In genomic region chr1:61642475-61643232, GRCh38 we compare ENCODE assay signal across 14 cellular contexts.
DNase-seq lines count a peak whose midpoint lies in the region; ATAC-seq and TF ChIP-seq lines count a peak whose summit lies in the region.
"Had no signal": no experiment of that assay in that cellular context is flagged by ENCODE, and none has a peak within 500 bp of the region (broad histone marks: within the 10 kb centered on the region; RNA-seq: fewer than 3 reads in every experiment).

No MANE protein-coding gene starts in this region.

- H3K9me3 Mint-ChIP-seq in WTC11: no peaks in the 10 kb centered on the region
- H3K9me3 Mint-ChIP-seq in nephron: no peaks in the 10 kb centered on the region
- H3K9me3 Mint-ChIP-seq: activated T-cell treated with anti-CD3 and anti-CD28 coated beads, Interleukin-2, amount 50 U/mL, for 72 hours; IgD-negative memory B cell had no signal

- no peaks in the 10 kb centered on the region for H3K36me3 ChIP-seq in vagina
- H3K36me3 ChIP-seq: BLaER1 treated with 17β-estradiol and CSF1 and Interleukin-3, amounts not matched to agents 10 nM and 100 nM; right atrium auricular region had no signal

- POLR2A ChIA-PET in WTC11 (lab: Charles Lee): interaction anchor here (1.1 kb wide), 1 partner anchor 54 kb away, joined by 4 read pairs; no protein-coding TSS in a partner anchor

- peaks cover 12% of the 10 kb centered on the region for H3K27me3 Mint-ChIP-seq in WTC11 (ENCODE audit: low read depth)
- H3K27me3 Mint-ChIP-seq in nephron (ENCODE audit: low read depth): peaks cover 7% of the 10 kb centered on the region

- intact Hi-C loops in vagina (cut with DNase I): loop anchor here (10.0 kb wide), 1 partner anchor 588 kb away; no protein-coding TSS in a partner anchor

- no peak overlapping the region for H3K4me3 ChIP-seq in vagina
- H3K4me3 ChIP-seq: mucosa of descending colon had no signal

- no peaks in the 10 kb centered on the region for H3K9me3 ChIP-seq in vagina
- H3K9me3 ChIP-seq: BLaER1 treated with 17β-estradiol and CSF1 and Interleukin-3, amounts not matched to agents 10 nM and 100 nM; mucosa of descending colon; right atrium auricular region; SK-N-SH had no signal

- DNase-seq in NCI-H2107 treated with DMSO at 0.1 percent for 48 hours (lab: John Stamatoyannopoulos, UW; ENCODE audit: unreplicated experiment) (peak; percentile 30), NCI-H2107 (lab: John Stamatoyannopoulos, UW) (no peak), NCI-H2029 (lab: John Stamatoyannopoulos, UW) (peak; percentile 62), WTC11 (ENCODE audit: low spot score) (peak; percentile 19), GOT3 (lab: John Stamatoyannopoulos, UW) (no peak), vagina (ENCODE audit: extremely low spot score in 2 of 2) (no peak)

- no peak overlapping the region for H3K27ac ChIP-seq in vagina
- H3K27ac ChIP-seq: BLaER1 treated with 17β-estradiol and CSF1 and Interleukin-3, amounts not matched to agents 10 nM and 100 nM had no signal

- peaks cover 32% of the 10 kb centered on the region for H3K4me1 Mint-ChIP-seq in WTC11
- H3K4me1 Mint-ChIP-seq in nephron: peaks cover 50% of the 10 kb centered on the region

- TF ChIP-seq POLR2A in vagina (IDR thresholded peaks at IDR 0.05): no peak

- H3K4me3 Mint-ChIP-seq in WTC11: no peak overlapping the region
- no peak overlapping the region for H3K4me3 Mint-ChIP-seq in nephron

- H3K4me1 ChIP-seq in vagina: peaks cover 24% of the 10 kb centered on the region

- H3K36me3 Mint-ChIP-seq in WTC11: no peaks in the 10 kb centered on the region
- H3K36me3 Mint-ChIP-seq in nephron (ENCODE audit: low read depth): no peaks in the 10 kb centered on the region
- H3K36me3 Mint-ChIP-seq: IgD-negative memory B cell had no signal

- H3K27ac Mint-ChIP-seq in WTC11 (peak overlapping the region; percentile 80), nephron (peak overlapping the region in 2 of 3 experiments; percentile 37 to 48)
- H3K27ac Mint-ChIP-seq: activated T-cell treated with anti-CD3 and anti-CD28 coated beads, Interleukin-2, amount 50 U/mL, for 72 hours; IgD-negative memory B cell had no signal

- peak; percentile 33 for ATAC-seq in WTC11
- ATAC-seq in HG03442 (IDR thresholded peaks at IDR 0.05; ENCODE audit: unreplicated experiment): no peak

- CTCF ChIA-PET in WTC11 (lab: Charles Lee): interaction anchor here (0.7 to 3.2 kb wide), 10 partner anchors 10 to 593 kb away, joined by 3 to 27 read pairs (median 6); no protein-coding TSS in a partner anchor

- TF ChIP-seq CTCF in WTC11 (IDR thresholded peaks at IDR 0.05) (no peak), nephron (IDR thresholded peaks at IDR 0.05; ENCODE audit: unreplicated experiment in 3 of 3) (no peak), vagina (IDR thresholded peaks at IDR 0.05) (no peak)

- H3K27me3 ChIP-seq in vagina: no peaks in the 10 kb centered on the region
- H3K27me3 ChIP-seq: right atrium auricular region had no signal

TF ChIP-seq in WTC11, 78 proteins besides CTCF, POLR2A, EP300 and RAD21:
- TF ChIP-seq ERG (CRISPR knock-in tag; IDR thresholded peaks at IDR 0.05): no peak
- TF ChIP-seq CREB1 (CRISPR knock-in tag; IDR thresholded peaks at IDR 0.05): no peak
- TF ChIP-seq MXD4 (CRISPR knock-in tag; IDR thresholded peaks at IDR 0.05; ENCODE audit: borderline replicate concordance): no peak
- no peak for TF ChIP-seq TEAD4 (CRISPR knock-in tag; IDR thresholded peaks at IDR 0.05)
- TF ChIP-seq ZNF232 (CRISPR knock-in tag; IDR thresholded peaks at IDR 0.05): no peak
- TF ChIP-seq SMAD4 (CRISPR knock-in tag; IDR thresholded peaks at IDR 0.05): no peak
- no peak for TF ChIP-seq NFYB (CRISPR knock-in tag; conservative IDR thresholded peaks at IDR 0.05; ENCODE audit: low read depth)
- TF ChIP-seq GTF2I (CRISPR knock-in tag; conservative IDR thresholded peaks at IDR 0.05): no peak
- no peak for TF ChIP-seq JAZF1 (CRISPR knock-in tag; IDR thresholded peaks at IDR 0.05)
- no peak for TF ChIP-seq ZNF416 (CRISPR knock-in tag; IDR thresholded peaks at IDR 0.05)
- no peak for TF ChIP-seq HMGXB4 (CRISPR knock-in tag; IDR thresholded peaks at IDR 0.05)

Comparison
In these comparisons a context has a peak if more than half of its experiments do, and no peak if none do; other contexts are left out.
1. DNase-seq: peak in NCI-H2107 treated with DMSO at 0.1 percent for 48 hours (single experiment), NCI-H2029 (single experiment) and WTC11 (single experiment); none in NCI-H2107 (single experiment), GOT3 (single experiment) and vagina (0 of 2).